ENCODE assay signal across 8 cellular contexts in genomic region chr21:45302082-45303061, GRCh38.
DNase-seq lines count a peak whose midpoint lies in the region.

No MANE protein-coding gene starts in this region.

- no peak overlapping the region for H3K4me3 Mint-ChIP-seq in stimulated activated naive CD8-positive, alpha-beta T cell treated with anti-CD3 and anti-CD28 coated beads, Interleukin-15, Interleukin-2, amounts not matched to agents 100 ng/mL and 50 ng/mL, for 24 hours

- in situ Hi-C loops in HAP-1 (cut with MboI; ENCODE audit: low sequenced_read_pairs): loop anchor here (5.0 kb wide), 1 partner anchor 130 kb away; no protein-coding TSS in a partner anchor

- H3K4me1 ChIP-seq in mucosa of rectum (ENCODE audit: control insufficient read depth in 2 of 2, insufficient read depth in 2 of 2, low read length in 2 of 2): peaks cover 10 to 15% of the 10 kb centered on the region in 2 donors
- no peaks in the 10 kb centered on the region for H3K4me1 ChIP-seq in HAP-1

- no peaks in the 10 kb centered on the region for H3K27me3 Mint-ChIP-seq in stimulated activated naive CD8-positive, alpha-beta T cell treated with anti-CD3 and anti-CD28 coated beads, Interleukin-15, Interleukin-2, amounts not matched to agents 100 ng/mL and 50 ng/mL, for 24 hours

- H3K27me3 ChIP-seq in mucosa of rectum (ENCODE audit: control insufficient read depth in 2 of 2, insufficient read depth in 2 of 2, low read length in 2 of 2): no peaks in the 10 kb centered on the region
- H3K27me3 ChIP-seq in HAP-1 (ENCODE audit: low read depth): no peaks in the 10 kb centered on the region

- peak overlapping the region in 1 of 2 donors; percentile 27 for H3K9ac ChIP-seq in mucosa of rectum (ENCODE audit: low read depth in 1 of 2, low read length in 2 of 2)

- no peaks in the 10 kb centered on the region for H3K9me3 ChIP-seq in mucosa of rectum (ENCODE audit: control insufficient read depth in 2 of 2, low read length in 2 of 2)
- H3K9me3 ChIP-seq in HAP-1: no peaks in the 10 kb centered on the region

- peak overlapping the region; percentile 72 to 77 for H3K27ac ChIP-seq in mucosa of rectum (ENCODE audit: low read depth in 2 of 2, low read length in 2 of 2)

- H3K27ac Mint-ChIP-seq in stimulated activated naive CD8-positive, alpha-beta T cell treated with anti-CD3 and anti-CD28 coated beads, Interleukin-15, Interleukin-2, amounts not matched to agents 100 ng/mL and 50 ng/mL, for 24 hours: peak overlapping the region; percentile 40

- H3K9me3 Mint-ChIP-seq in stimulated activated naive CD8-positive, alpha-beta T cell treated with anti-CD3 and anti-CD28 coated beads, Interleukin-15, Interleukin-2, amounts not matched to agents 100 ng/mL and 50 ng/mL, for 24 hours: no peaks in the 10 kb centered on the region

- H3K36me3 Mint-ChIP-seq in stimulated activated naive CD8-positive, alpha-beta T cell treated with anti-CD3 and anti-CD28 coated beads, Interleukin-15, Interleukin-2, amounts not matched to agents 100 ng/mL and 50 ng/mL, for 24 hours (ENCODE audit: low read depth): no peaks in the 10 kb centered on the region

- H3K4me3 ChIP-seq in mucosa of rectum (ENCODE audit: low read length in 2 of 2) (no peak overlapping the region), HAP-1 (no peak overlapping the region)

- H3K36me3 ChIP-seq in mucosa of rectum (ENCODE audit: control insufficient read depth in 2 of 2, insufficient read depth in 2 of 2, low read length in 2 of 2): no peaks in the 10 kb centered on the region
- no peaks in the 10 kb centered on the region for H3K36me3 ChIP-seq in HAP-1 (replicated peaks)

- DNase-seq in activated CD4-positive, CD25-positive, alpha-beta regulatory T cell treated with anti-CD3 and anti-CD28 coated beads, Interleukin-2, amount 50 U/mL, for 16 hours (ENCODE audit: low read depth, low spot score): peak; percentile 25
- DNase-seq in brain pericyte (ENCODE audit: low read depth, low spot score) (peak; percentile 97), NCI-H226 (no peak), EL (no peak), COR-L47 (lab: John Stamatoyannopoulos, UW) (no peak), HAP-1 (ENCODE audit: low spot score in 2 of 2) (no peak)

- peaks cover 23% of the 10 kb centered on the region for H3K4me1 Mint-ChIP-seq in stimulated activated naive CD8-positive, alpha-beta T cell treated with anti-CD3 and anti-CD28 coated beads, Interleukin-15, Interleukin-2, amounts not matched to agents 100 ng/mL and 50 ng/mL, for 24 hours (ENCODE audit: low read depth)

Comparison
In these comparisons a context has a peak if more than half of its experiments do, and no peak if none do; other contexts are left out.
1. DNase-seq: peak in activated CD4-positive, CD25-positive, alpha-beta regulatory T cell treated with anti-CD3 and anti-CD28 coated beads, Interleukin-2, amount 50 U/mL, for 16 hours (single experiment) and brain pericyte (single experiment); none in NCI-H226 (single experiment), EL (single experiment), COR-L47 (single experiment) and HAP-1 (0 of 2).